Comparison of ENCODE assay signal across 21 cellular contexts in genomic region chrX:40227111-40227510, GRCh38.
DNase-seq lines count a peak whose midpoint lies in the region; ATAC-seq, FAIRE-seq and TF ChIP-seq lines count a peak whose summit lies in the region.
"Had no signal": no experiment of that assay in that cellular context is flagged by ENCODE, and none has a peak within 500 bp of the region (broad histone marks: within the 10 kb centered on the region; RNA-seq: fewer than 3 reads in every experiment).

No MANE protein-coding gene starts in this region.

- no peak overlapping the region for H3K27ac ChIP-seq in osteoblast (ENCODE audit: low read depth, low read length)
- H3K27ac ChIP-seq: C4-2B had no signal

- no peaks in the 10 kb centered on the region for H3K79me2 ChIP-seq in osteoblast (ENCODE audit: insufficient read depth, low read length)

- no peaks in the 10 kb centered on the region for H4K20me1 ChIP-seq in osteoblast (ENCODE audit: insufficient read depth, low read length)

- H3K9me3 ChIP-seq in osteoblast (ENCODE audit: low read depth, low read length), result no peaks in the 10 kb centered on the region

- H3K4me1 ChIP-seq in osteoblast (ENCODE audit: insufficient read depth, low read length), result no peaks in the 10 kb centered on the region

- no peak overlapping the region for H3K4me3 ChIP-seq in osteoblast (ENCODE audit: insufficient read depth, low read length)
- H3K4me3 ChIP-seq: K562 had no signal

- H2AFZ ChIP-seq in osteoblast (ENCODE audit: low read length), result no peak overlapping the region

- H3K27ac Mint-ChIP-seq in memory B cell, result no peak overlapping the region

- no peaks in the 10 kb centered on the region for H3K36me3 ChIP-seq in osteoblast (ENCODE audit: insufficient read depth, low read length)

- H3K27me3 Mint-ChIP-seq in memory B cell, result no peaks in the 10 kb centered on the region
- H3K27me3 Mint-ChIP-seq: CD4-positive, alpha-beta memory T cell had no signal

- peaks cover 4% of the 10 kb centered on the region for H3K36me3 Mint-ChIP-seq in memory B cell
- H3K36me3 Mint-ChIP-seq: CD4-positive, alpha-beta memory T cell had no signal

- DNase-seq in NCI-H2196 (lab: John Stamatoyannopoulos, UW; ENCODE audit: unreplicated experiment) (peak; percentile 5), NCI-H2196 treated with DMSO at 0.1 percent for 48 hours (lab: John Stamatoyannopoulos, UW; ENCODE audit: unreplicated experiment) (no peak), COLO668 (lab: John Stamatoyannopoulos, UW; ENCODE audit: unreplicated experiment) (peak; percentile 13), GM19239 (ENCODE audit: insufficient read length, low spot score) (no peak), memory B cell (ENCODE audit: low spot score in 2 of 2) (no peak), NCI-H1092 treated with DMSO at 0.1 percent for 48 hours (lab: John Stamatoyannopoulos, UW) (no peak), osteoblast (ENCODE audit: insufficient read length, low spot score, missing footprints) (no peak)
- DNase-seq: AML-193; Calu3; CD4-positive, alpha-beta memory T cell; EL; GOT3; H7; IMR-90 had no signal

- TF ChIP-seq CTCF in osteoblast (IDR thresholded peaks at IDR 0.05; ENCODE audit: extremely low read depth, low read depth, low read length), result no peak

- H3K4me3 Mint-ChIP-seq in memory B cell, result no peak overlapping the region
- H3K4me3 Mint-ChIP-seq: CD4-positive, alpha-beta memory T cell had no signal

- H3K4me2 ChIP-seq in osteoblast (ENCODE audit: insufficient read depth, low read length), result no peak overlapping the region

- peak; percentile 28 for FAIRE-seq in GM19239 (lab: Jason Lieb, UNC)
- FAIRE-seq: A204.1, G401.6, GM12891, HTR-8/SVneo, K562 had no signal

- H3K4me1 Mint-ChIP-seq in memory B cell, result no peaks in the 10 kb centered on the region
- H3K4me1 Mint-ChIP-seq: CD4-positive, alpha-beta memory T cell had no signal

- no peaks in the 10 kb centered on the region for H3K27me3 ChIP-seq in osteoblast (ENCODE audit: insufficient read depth, low read length)

- H3K9me3 Mint-ChIP-seq in memory B cell, result peaks cover 6% of the 10 kb centered on the region

- peak; percentile 39 for ATAC-seq in memory B cell (ENCODE audit: low read depth)
- ATAC-seq: HCT116, K562 had no signal

Comparison
In these comparisons a context has a peak if more than half of its experiments do, and no peak if none do; other contexts are left out.
1. DNase-seq: peak in NCI-H2196 (single experiment) and COLO668 (single experiment); none in NCI-H2196 treated with DMSO at 0.1 percent for 48 hours (single experiment), GM19239 (single experiment), memory B cell (0 of 2), NCI-H1092 treated with DMSO at 0.1 percent for 48 hours (single experiment) and osteoblast (single experiment).